ENCODE assay signal across 23 cellular contexts in the genomic region with DNA sequence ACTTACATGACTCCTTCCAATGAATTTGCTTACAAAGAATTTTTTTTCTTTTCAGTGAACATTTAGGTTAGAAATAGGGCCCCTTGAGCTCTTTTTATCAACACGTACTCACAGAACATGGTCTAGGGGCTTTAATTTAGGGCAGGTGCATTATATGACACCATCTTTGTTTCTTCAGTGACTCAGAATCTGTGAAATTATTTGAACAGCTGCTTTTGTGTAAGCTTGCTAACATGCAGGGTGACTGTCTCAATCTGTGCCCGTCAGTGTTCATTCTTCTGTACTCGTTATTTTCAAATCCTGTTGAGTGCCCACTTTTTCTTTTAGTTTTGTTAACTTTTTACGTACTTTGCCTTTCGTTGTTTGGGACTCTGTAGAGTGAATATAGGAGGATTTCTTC. TPM values are rescaled to one million over a fixed set of nuclear protein-coding genes. Genes with fewer than 3 reads are reported as not detected.
DNase-seq lines count a peak whose midpoint lies in the region; ATAC-seq lines count a peak whose summit lies in the region.
"Had no signal": no experiment of that assay in that cellular context is flagged by ENCODE, and none has a peak within 500 bp of the region (broad histone marks: within the 10 kb centered on the region; RNA-seq: fewer than 3 reads in every experiment).

No MANE protein-coding gene starts in this region.

- peak overlapping the region; percentile 14 for H3K4me3 ChIP-seq in SJCRH30
- H3K4me3 ChIP-seq: heart left ventricle, thyroid gland had no signal

- H3K4me1 ChIP-seq in SJCRH30 = peaks cover 19% of the 10 kb centered on the region
- H3K4me1 ChIP-seq: thyroid gland had no signal

- no peaks in the 10 kb centered on the region for H3K9me3 Mint-ChIP-seq in stimulated activated effector memory CD8-positive, alpha-beta T cell treated with anti-CD3 and anti-CD28 coated beads, Interleukin-12 subunit alpha, Interleukin-12 subunit beta, amount 100 ng/mL, for 72 hours
- H3K9me3 Mint-ChIP-seq in activated CD4-positive, alpha-beta T cell treated with anti-CD3 and anti-CD28 coated beads, Interleukin-2, amount 10 ng/mL, durations not matched to agents 7 days and 5 days = no peaks in the 10 kb centered on the region
- H3K9me3 Mint-ChIP-seq in activated CD4-positive, alpha-beta memory T cell treated with anti-CD3 and anti-CD28 coated beads for 36 hours = no peaks in the 10 kb centered on the region
- H3K9me3 Mint-ChIP-seq: activated B cell treated with CpG ODN at 0.5 μM for 24 hours; activated naive CD4-positive, alpha-beta T cell treated with anti-CD3 and anti-CD28 coated beads for 36 hours; activated T-cell treated with anti-CD3 and anti-CD28 coated beads, Interleukin-2, amount 50 U/mL, for 4 hours had no signal

- no peaks in the 10 kb centered on the region for H3K9me3 ChIP-seq in SJCRH30 (replicated peaks)
- H3K9me3 ChIP-seq: heart left ventricle, thyroid gland had no signal

- H3K36me3 ChIP-seq in SJCRH30 = no peaks in the 10 kb centered on the region
- H3K36me3 ChIP-seq: thyroid gland had no signal

- DNase-seq in NCI-H1105 treated with DMSO at 0.1 percent for 48 hours (lab: John Stamatoyannopoulos, UW) = peak; percentile 7
- no peak for DNase-seq in NCI-H1105 (lab: John Stamatoyannopoulos, UW)
- DNase-seq in NCI-H2081 treated with DMSO at 0.1 percent for 48 hours (lab: John Stamatoyannopoulos, UW) = peak; percentile 76
- DNase-seq in SJCRH30 = peak; percentile 27 to 73
- DNase-seq in stimulated activated effector memory CD8-positive, alpha-beta T cell treated with anti-CD3 and anti-CD28 coated beads, Interleukin-12 subunit alpha, Interleukin-12 subunit beta, amount 100 ng/mL, for 72 hours (ENCODE audit: low spot score in 2 of 2) = no peak
- no peak for DNase-seq in activated CD4-positive, CD25-positive, alpha-beta regulatory T cell (lab: John Stamatoyannopoulos, UW)
- no peak for DNase-seq in activated CD4-positive, alpha-beta T cell treated with anti-CD3 and anti-CD28 coated beads, Interleukin-2, amount 10 ng/mL, durations not matched to agents 7 days and 5 days
- DNase-seq in activated CD4-positive, alpha-beta memory T cell treated with anti-CD3 and anti-CD28 coated beads for 36 hours = no peak
- DNase-seq: activated B cell treated with CpG ODN at 0.5 μM for 24 hours; activated naive CD4-positive, alpha-beta T cell treated with anti-CD3 and anti-CD28 coated beads for 36 hours; activated T-cell treated with anti-CD3 and anti-CD28 coated beads, Interleukin-2, amount 50 U/mL, for 4 hours; amygdala; caudate nucleus; heart left ventricle; left cardiac atrium; NCI-H2029; NCI-H510A; nucleus accumbens; RPMI8226; stimulated activated CD4-positive, alpha-beta T cell treated with anti-CD3 and anti-CD28 coated beads, Interleukin-4, amount 100 ng/mL, for 1 hour; stimulated activated naive CD8-positive, alpha-beta T cell treated with anti-CD3 and anti-CD28 coated beads, Interleukin-15, Interleukin-2, amounts not matched to agents 100 U/mL and 50 U/mL, for 24 hours; thyroid gland had no signal

- H3K27ac Mint-ChIP-seq in stimulated activated effector memory CD8-positive, alpha-beta T cell treated with anti-CD3 and anti-CD28 coated beads, Interleukin-12 subunit alpha, Interleukin-12 subunit beta, amount 100 ng/mL, for 72 hours = peak overlapping the region; percentile 60
- H3K27ac Mint-ChIP-seq in activated CD4-positive, alpha-beta T cell treated with anti-CD3 and anti-CD28 coated beads, Interleukin-2, amount 10 ng/mL, durations not matched to agents 7 days and 5 days = no peak overlapping the region
- no peak overlapping the region for H3K27ac Mint-ChIP-seq in activated CD4-positive, alpha-beta memory T cell treated with anti-CD3 and anti-CD28 coated beads for 36 hours
- H3K27ac Mint-ChIP-seq: activated B cell treated with CpG ODN at 0.5 μM for 24 hours had no signal

- peak; percentile 87 for ATAC-seq in stimulated activated effector memory CD8-positive, alpha-beta T cell treated with anti-CD3 and anti-CD28 coated beads, Interleukin-12 subunit alpha, Interleukin-12 subunit beta, amount 100 ng/mL, for 72 hours
- ATAC-seq: activated T-cell treated with anti-CD3 and anti-CD28 coated beads, Interleukin-2, amount 50 U/mL, for 4 hours; heart left ventricle; left cardiac atrium; stimulated activated naive CD8-positive, alpha-beta T cell treated with anti-CD3 and anti-CD28 coated beads, Interleukin-15, Interleukin-2, amounts not matched to agents 100 U/mL and 50 U/mL, for 24 hours had no signal

- H3K4me1 Mint-ChIP-seq in stimulated activated effector memory CD8-positive, alpha-beta T cell treated with anti-CD3 and anti-CD28 coated beads, Interleukin-12 subunit alpha, Interleukin-12 subunit beta, amount 100 ng/mL, for 72 hours = peaks cover 29% of the 10 kb centered on the region
- H3K4me1 Mint-ChIP-seq in activated CD4-positive, alpha-beta T cell treated with anti-CD3 and anti-CD28 coated beads, Interleukin-2, amount 10 ng/mL, durations not matched to agents 7 days and 5 days = peaks cover 16% of the 10 kb centered on the region
- peaks cover 43% of the 10 kb centered on the region for H3K4me1 Mint-ChIP-seq in activated CD4-positive, alpha-beta memory T cell treated with anti-CD3 and anti-CD28 coated beads for 36 hours (ENCODE audit: low read depth)
- H3K4me1 Mint-ChIP-seq: activated B cell treated with CpG ODN at 0.5 μM for 24 hours had no signal

- no peaks in the 10 kb centered on the region for H3K27me3 ChIP-seq in SJCRH30
- H3K27me3 ChIP-seq: heart left ventricle, thyroid gland had no signal

- POLR2A ChIA-PET in activated CD4-positive, alpha-beta T cell treated with anti-CD3 and anti-CD28 coated beads, Interleukin-2, amount 10 ng/mL, durations not matched to agents 7 days and 5 days (lab: Charles Lee) = no interaction called here
- POLR2A ChIA-PET in activated CD4-positive, alpha-beta memory T cell treated with anti-CD3 and anti-CD28 coated beads for 36 hours (lab: Charles Lee) = no interaction called here

- peaks cover 92% of the 10 kb centered on the region for H3K36me3 Mint-ChIP-seq in stimulated activated effector memory CD8-positive, alpha-beta T cell treated with anti-CD3 and anti-CD28 coated beads, Interleukin-12 subunit alpha, Interleukin-12 subunit beta, amount 100 ng/mL, for 72 hours
- peaks cover 68% of the 10 kb centered on the region for H3K36me3 Mint-ChIP-seq in activated CD4-positive, alpha-beta T cell treated with anti-CD3 and anti-CD28 coated beads, Interleukin-2, amount 10 ng/mL, durations not matched to agents 7 days and 5 days (ENCODE audit: low read depth)
- H3K36me3 Mint-ChIP-seq in activated CD4-positive, alpha-beta memory T cell treated with anti-CD3 and anti-CD28 coated beads for 36 hours = peaks cover 30% of the 10 kb centered on the region

- intact Hi-C loops in activated CD4-positive, alpha-beta memory T cell treated with anti-CD3 and anti-CD28 coated beads for 36 hours (cut with micrococcal nuclease) = no loop called here

- H3K4me3 Mint-ChIP-seq in stimulated activated effector memory CD8-positive, alpha-beta T cell treated with anti-CD3 and anti-CD28 coated beads, Interleukin-12 subunit alpha, Interleukin-12 subunit beta, amount 100 ng/mL, for 72 hours = no peak overlapping the region
- no peak overlapping the region for H3K4me3 Mint-ChIP-seq in activated CD4-positive, alpha-beta T cell treated with anti-CD3 and anti-CD28 coated beads, Interleukin-2, amount 10 ng/mL, durations not matched to agents 7 days and 5 days
- no peak overlapping the region for H3K4me3 Mint-ChIP-seq in activated CD4-positive, alpha-beta memory T cell treated with anti-CD3 and anti-CD28 coated beads for 36 hours
- H3K4me3 Mint-ChIP-seq: activated B cell treated with CpG ODN at 0.5 μM for 24 hours; activated naive CD4-positive, alpha-beta T cell treated with anti-CD3 and anti-CD28 coated beads for 36 hours; activated T-cell treated with anti-CD3 and anti-CD28 coated beads, Interleukin-2, amount 50 U/mL, for 4 hours had no signal

- H3K27ac ChIP-seq in SJCRH30 = peak overlapping the region; percentile 88
- H3K27ac ChIP-seq: 22Rv1, heart left ventricle, thyroid gland had no signal

- no peaks in the 10 kb centered on the region for H3K27me3 Mint-ChIP-seq in activated CD4-positive, alpha-beta T cell treated with anti-CD3 and anti-CD28 coated beads, Interleukin-2, amount 10 ng/mL, durations not matched to agents 7 days and 5 days
- no peaks in the 10 kb centered on the region for H3K27me3 Mint-ChIP-seq in activated CD4-positive, alpha-beta memory T cell treated with anti-CD3 and anti-CD28 coated beads for 36 hours
- H3K27me3 Mint-ChIP-seq: activated B cell treated with CpG ODN at 0.5 μM for 24 hours had no signal

- CTCF ChIA-PET in activated CD4-positive, alpha-beta T cell treated with anti-CD3 and anti-CD28 coated beads, Interleukin-2, amount 10 ng/mL, durations not matched to agents 7 days and 5 days (lab: Charles Lee) = interaction anchor here (1.5 kb wide), 1 partner anchor 53 kb away, joined by 3 read pairs; no protein-coding TSS in a partner anchor
- CTCF ChIA-PET in activated CD4-positive, alpha-beta memory T cell treated with anti-CD3 and anti-CD28 coated beads for 36 hours (lab: Charles Lee) = interaction anchor here (2.1 kb wide), 1 partner anchor 167 kb away, joined by 8 read pairs; no protein-coding TSS in a partner anchor

RNA-seq across cellular contexts. Expression of a gene that starts 52.8 kb away (rescaled TPM):
- total RNA-seq in SJCRH30 (2014; rRNA removed; shearing (Covaris generic)) = not detected in 2 replicates
- 1 to 10 TPM; 1.3 TPM for total RNA-seq in activated CD4-positive, alpha-beta T cell treated with anti-CD3 and anti-CD28 coated beads, Interleukin-2, amount 10 ng/mL, durations not matched to agents 7 days and 5 days
- 1 to 10 TPM in 1 of 2 experiments, under 1 TPM in 1; 1.00 to 1.4 TPM for total RNA-seq in activated CD4-positive, alpha-beta memory T cell treated with anti-CD3 and anti-CD28 coated beads for 36 hours

Comparison
In these comparisons a context has a peak if more than half of its experiments do, and no peak if none do; other contexts are left out.
1. DNase-seq: peak in NCI-H1105 treated with DMSO at 0.1 percent for 48 hours (single experiment), NCI-H2081 treated with DMSO at 0.1 percent for 48 hours (single experiment) and SJCRH30 (2 of 2); none in NCI-H1105 (single experiment), stimulated activated effector memory CD8-positive, alpha-beta T cell treated with anti-CD3 and anti-CD28 coated beads, Interleukin-12 subunit alpha, Interleukin-12 subunit beta, amount 100 ng/mL, for 72 hours (0 of 2), activated CD4-positive, CD25-positive, alpha-beta regulatory T cell (0 of 4), activated CD4-positive, alpha-beta T cell treated with anti-CD3 and anti-CD28 coated beads, Interleukin-2, amount 10 ng/mL, durations not matched to agents 7 days and 5 days (single experiment) and activated CD4-positive, alpha-beta memory T cell treated with anti-CD3 and anti-CD28 coated beads for 36 hours (single experiment).